Comparison of ENCODE assay signal across 9 cellular contexts in the genomic region with DNA sequence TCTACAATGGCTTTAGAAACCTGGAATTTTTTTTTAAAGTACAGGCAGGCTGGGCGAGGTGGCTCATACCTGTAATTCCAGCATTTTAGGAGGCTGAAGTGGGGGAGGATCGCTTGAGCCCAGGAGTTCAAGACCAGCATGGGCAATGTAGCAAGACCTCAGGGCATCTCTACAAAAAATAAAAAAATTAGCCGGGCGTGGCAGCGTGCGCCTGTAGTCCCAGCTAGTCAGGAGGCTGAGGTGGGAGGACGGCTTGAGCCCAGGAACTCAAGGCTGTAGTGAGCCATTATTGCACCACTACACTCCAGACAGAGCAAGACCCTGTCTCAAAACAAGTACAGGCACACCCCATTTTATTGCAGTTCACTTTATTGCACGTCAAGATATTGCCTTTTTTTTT.
DNase-seq lines count a peak whose midpoint lies in the region; ATAC-seq and TF ChIP-seq lines count a peak whose summit lies in the region.
"Had no signal": no experiment of that assay in that cellular context is flagged by ENCODE, and none has a peak within 500 bp of the region (broad histone marks: within the 10 kb centered on the region; RNA-seq: fewer than 3 reads in every experiment).

No MANE protein-coding gene starts in this region.

- H3K27ac ChIP-seq in MM.1S (ENCODE audit: low read length) (no peak overlapping the region), skin epidermis (peak overlapping the region in 14 of 21 experiments; percentile 14 to 79 (median 50))
- H3K27ac ChIP-seq: neutrophil, thyroid gland had no signal

- no peak for ATAC-seq in HG02571 (IDR thresholded peaks at IDR 0.05; ENCODE audit: unreplicated experiment)

- TF ChIP-seq CTCF in MM.1S (IDR thresholded peaks at IDR 0.05; ENCODE audit: low read length) (no peak), epithelial cell of esophagus (IDR thresholded peaks at IDR 0.05; ENCODE audit: insufficient read depth, low read depth, low read length, missing control alignments) (no peak)

- peaks cover 74% of the 10 kb centered on the region for H3K27me3 ChIP-seq in MM.1S (replicated peaks; ENCODE audit: insufficient read depth, low read length)

- H2AFZ ChIP-seq in MM.1S (ENCODE audit: low read length), result 0 out of 2 replicates have a peak overlapping the region, but pooled peaks have one; percentile 29

- no peaks in the 10 kb centered on the region for H3K9me3 ChIP-seq in MM.1S (replicated peaks; ENCODE audit: insufficient read depth, low read length)
- H3K9me3 ChIP-seq: neutrophil, thyroid gland had no signal

- no peaks in the 10 kb centered on the region for H3K9me2 ChIP-seq in MM.1S (replicated peaks; ENCODE audit: insufficient read depth, low read length)

- DNase-seq in MM.1S (no peak), epithelial cell of esophagus (ENCODE audit: low read depth) (peak; percentile 89), head of caudate nucleus (no peak)
- DNase-seq: GF-D8, left ventricle myocardium superior had no signal

- no peaks in the 10 kb centered on the region for H3K79me2 ChIP-seq in MM.1S (ENCODE audit: low read length)

- peaks cover 5% of the 10 kb centered on the region; the same call in 1 of the 2 replicates for H3F3A ChIP-seq in MM.1S (ENCODE audit: insufficient read depth, low read length)

- no peaks in the 10 kb centered on the region for H4K20me1 ChIP-seq in MM.1S (ENCODE audit: insufficient read depth, low read length)

- H3K9ac ChIP-seq in MM.1S (ENCODE audit: low read length), result no peak overlapping the region

- peak overlapping the region; percentile 11 for H3K4me3 ChIP-seq in MM.1S (ENCODE audit: low read length)
- H3K4me3 ChIP-seq in epithelial cell of esophagus (ENCODE audit: low read length), result no peak overlapping the region
- no peak overlapping the region for H3K4me3 ChIP-seq in skin epidermis
- H3K4me3 ChIP-seq: thyroid gland had no signal

- H3K36me3 ChIP-seq in MM.1S (replicated peaks; ENCODE audit: insufficient read depth, low read length), result no peaks in the 10 kb centered on the region
- H3K36me3 ChIP-seq: neutrophil, thyroid gland had no signal

- peaks cover 4% of the 10 kb centered on the region; the same call in 1 of the 2 replicates for H3K4me1 ChIP-seq in MM.1S (ENCODE audit: low read length)

- peak overlapping the region; percentile 75 for H3K4me2 ChIP-seq in MM.1S (ENCODE audit: low read depth, low read length)

- intact Hi-C loops in head of caudate nucleus (cut with DNase I), result no loop called here
